Comparison of ENCODE assay signal across 14 cellular contexts in genomic region chr17:34314279-34314678, GRCh38. TPM values are rescaled to one million over a fixed set of nuclear protein-coding genes. Genes with fewer than 3 reads are reported as not detected.
A peak's percentile ranks its signal among the peaks of the same experiment; 100 is the strongest.
DNase-seq lines count a peak whose midpoint lies in the region; ATAC-seq and TF ChIP-seq lines count a peak whose summit lies in the region.
"Had no signal": no experiment of that assay in that cellular context is flagged by ENCODE, and none has a peak within 500 bp of the region (broad histone marks: within the 10 kb centered on the region; RNA-seq: fewer than 3 reads in every experiment).

No MANE protein-coding gene starts in this region.

- no peaks in the 10 kb centered on the region for H3K4me1 ChIP-seq in colonic mucosa
- H3K4me1 ChIP-seq in thoracic aorta (ENCODE audit: control insufficient read depth in 1 of 2, low read depth in 2 of 2), result peaks cover 12 to 20% of the 10 kb centered on the region in 2 donors
- H3K4me1 ChIP-seq in effector memory CD4-positive, alpha-beta T cell (ENCODE audit: control insufficient read depth, insufficient read depth, low read length, poor library complexity, severe bottlenecking), result no peaks in the 10 kb centered on the region

- H3K4me3 Mint-ChIP-seq in HFFc6, result peak overlapping the region; percentile 47

- no peaks in the 10 kb centered on the region; the same call in 1 of the 2 replicates for H3K27me3 Mint-ChIP-seq in HFFc6 (ENCODE audit: insufficient read depth)

- no peak overlapping the region for H3K9ac ChIP-seq in colonic mucosa (ENCODE audit: low read depth in 2 of 2, low read length in 2 of 2)

- H3K27ac Mint-ChIP-seq in HFFc6, result peak overlapping the region; percentile 6; the same call in 1 of the 2 replicates

- no peaks in the 10 kb centered on the region for H3K36me3 Mint-ChIP-seq in HFFc6 (ENCODE audit: low read depth)

- no peaks in the 10 kb centered on the region for H3K9me3 Mint-ChIP-seq in HFFc6

- no peak overlapping the region for H3K4me3 ChIP-seq in colonic mucosa
- H3K4me3 ChIP-seq in thoracic aorta, result peak overlapping the region; percentile 2
- no peak overlapping the region for H3K4me3 ChIP-seq in effector memory CD4-positive, alpha-beta T cell (ENCODE audit: insufficient read depth, low read depth, low read length, poor library complexity, severe bottlenecking)

- peaks cover 35% of the 10 kb centered on the region for H3K4me1 Mint-ChIP-seq in HFFc6 (ENCODE audit: low read depth)

- no peak for TF ChIP-seq CTCF in HFFc6 (IDR thresholded peaks at IDR 0.05)
- no peak for TF ChIP-seq CTCF in colonic mucosa (IDR thresholded peaks at IDR 0.05)
- TF ChIP-seq CTCF in thoracic aorta (IDR thresholded peaks at IDR 0.05), result no peak

- intact Hi-C loops in colonic mucosa (cut with DNase I), result no loop called here

- peak overlapping the region; percentile 20 for H3K27ac ChIP-seq in colonic mucosa
- peak overlapping the region in 1 of 2 donors; percentile 43 for H3K27ac ChIP-seq in thoracic aorta
- no peak overlapping the region for H3K27ac ChIP-seq in effector memory CD4-positive, alpha-beta T cell (ENCODE audit: insufficient read depth, low read length, poor library complexity, severe bottlenecking)

- DNase-seq in HFFc6 (no peak), colonic mucosa (peak; percentile 26), left lobe of liver (ENCODE audit: low spot score) (no peak), thoracic aorta (ENCODE audit: low spot score) (no peak), HK-2 (ENCODE audit: unreplicated experiment) (no peak)
- no peak for DNase-seq in effector memory CD4-positive, alpha-beta T cell
- DNase-seq: DND-41, head of caudate nucleus, NCI-H1105, PC-3 had no signal

- H3K36me3 ChIP-seq in colonic mucosa, result no peaks in the 10 kb centered on the region
- H3K36me3 ChIP-seq in thoracic aorta, result no peaks in the 10 kb centered on the region
- no peaks in the 10 kb centered on the region for H3K36me3 ChIP-seq in effector memory CD4-positive, alpha-beta T cell (ENCODE audit: control insufficient read depth, insufficient read depth, low read length)

- no peaks in the 10 kb centered on the region for H3K9me3 ChIP-seq in colonic mucosa
- H3K9me3 ChIP-seq in thoracic aorta, result no peaks in the 10 kb centered on the region
- no peaks in the 10 kb centered on the region for H3K9me3 ChIP-seq in effector memory CD4-positive, alpha-beta T cell (ENCODE audit: control insufficient read depth, low read length)

- peak; percentile 24 for ATAC-seq in left lobe of liver
- ATAC-seq in thoracic aorta (ENCODE audit: insufficient number of reproducible peaks, low FRiP score, low read depth), result no peak
- no peak for ATAC-seq in HG03469 (IDR thresholded peaks at IDR 0.05; ENCODE audit: unreplicated experiment)
- ATAC-seq in GM21515 (IDR thresholded peaks at IDR 0.05; ENCODE audit: unreplicated experiment), result no peak
- ATAC-seq: HCT116, PC-3 had no signal

- H3K27me3 ChIP-seq in colonic mucosa (no peaks in the 10 kb centered on the region), thoracic aorta (replicated peaks; ENCODE audit: insufficient read depth) (no peaks in the 10 kb centered on the region)
- no peaks in the 10 kb centered on the region for H3K27me3 ChIP-seq in effector memory CD4-positive, alpha-beta T cell (replicated peaks; ENCODE audit: control insufficient read depth, insufficient read depth, low read length, poor library complexity, severe bottlenecking)

RNA-seq across cellular contexts. Expression of gene CCL8, which starts 5.0 kb away (rescaled TPM):
- not detected for total RNA-seq in HFFc6 (2021; fragmentation: NEBNext Ultra II Directional; extraction: Animal tissue kit (Norgen Biotek cat#: 25700))
- total RNA-seq in colonic mucosa (1 to 10 TPM in 1 of 2 donors, under 1 TPM in 1; 0.94 to 5.9 TPM), left lobe of liver (not detected), thoracic aorta (1 to 10 TPM; 2.5 to 3.7 TPM)
- total RNA-seq: PC-3, ureter had no signal

RNA-seq across cellular contexts. Expression of gene CCL11, which starts 28.7 kb away (rescaled TPM):
- total RNA-seq in HFFc6 (2021; fragmentation: NEBNext Ultra II Directional; extraction: Animal tissue kit (Norgen Biotek cat#: 25700)), result not detected
- total RNA-seq in colonic mucosa, result 10 to 100 TPM in 1 of 2 donors, under 1 TPM in 1; 0.25 to 10.9 TPM
- total RNA-seq in left lobe of liver, result not detected
- not detected for total RNA-seq in thoracic aorta
- total RNA-seq: PC-3, ureter had no signal

RNA-seq across cellular contexts. Expression of gene CCL13, which starts 42.0 kb away (rescaled TPM):
- not detected for total RNA-seq in HFFc6 (2021; fragmentation: NEBNext Ultra II Directional; extraction: Animal tissue kit (Norgen Biotek cat#: 25700))
- 1 to 10 TPM in 1 of 2 donors, under 1 TPM in 1; 0.82 to 4.9 TPM for total RNA-seq in colonic mucosa
- not detected for total RNA-seq in left lobe of liver
- total RNA-seq in thoracic aorta, result 1 to 10 TPM; 3.1 to 5.0 TPM
- total RNA-seq: PC-3 had no signal

RNA-seq across cellular contexts. Expression of gene CCL7, which starts 44.3 kb away (rescaled TPM):
- total RNA-seq in HFFc6 (2021; fragmentation: NEBNext Ultra II Directional; extraction: Animal tissue kit (Norgen Biotek cat#: 25700)), result not detected
- under 1 TPM in 1 of 2 donors, not detected in 1; 0.72 TPM for total RNA-seq in colonic mucosa
- total RNA-seq in left lobe of liver, result not detected
- total RNA-seq in thoracic aorta, result 1 to 10 TPM in 1 of 2 donors, not detected in 1; 1.3 TPM
- total RNA-seq: PC-3, ureter had no signal

RNA-seq across cellular contexts. Expression of gene CCL1, which starts 48.8 kb away (rescaled TPM):
- total RNA-seq in HFFc6 (2021; fragmentation: NEBNext Ultra II Directional; extraction: Animal tissue kit (Norgen Biotek cat#: 25700)), result under 1 TPM in 1 of 6 experiments, not detected in 5; 0.55 TPM
- not detected for total RNA-seq in colonic mucosa
- not detected for total RNA-seq in left lobe of liver
- not detected for total RNA-seq in thoracic aorta
- total RNA-seq: PC-3, ureter had no signal
